Comparison of ENCODE assay signal across 8 cellular contexts in genomic region chr17:1484586-1485310, GRCh38. TPM values are rescaled to one million over a fixed set of nuclear protein-coding genes. Genes with fewer than 3 reads are reported as not detected.
DNase-seq lines count a peak whose midpoint lies in the region; ATAC-seq, FAIRE-seq and TF ChIP-seq lines count a peak whose summit lies in the region.

No MANE protein-coding gene starts in this region.

- FAIRE-seq in HTR-8/SVneo (lab: Jason Lieb, UNC), result peak; percentile 63

- no peaks in the 10 kb centered on the region for H3K9me3 ChIP-seq in SK-N-SH
- H3K9me3 ChIP-seq in breast epithelium, result no peaks in the 10 kb centered on the region
- no peaks in the 10 kb centered on the region for H3K9me3 ChIP-seq in stomach

- no peak; the same call in 1 of the 2 replicates for TF ChIP-seq CTCF in BJ (IDR thresholded peaks at IDR 0.05; ENCODE audit: insufficient read depth, low read depth, low read length)
- no peak; the same call in 1 of the 2 replicates for TF ChIP-seq CTCF in SK-N-SH (IDR thresholded peaks at IDR 0.05)
- TF ChIP-seq CTCF in breast epithelium (IDR thresholded peaks at IDR 0.05), result peak in 1 of 3 donors; percentile 28
- no peak for TF ChIP-seq CTCF in stomach (IDR thresholded peaks at IDR 0.05)

- H3K79me2 ChIP-seq in SK-N-SH (ENCODE audit: insufficient read depth), result peaks cover 65% of the 10 kb centered on the region

- no peaks in the 10 kb centered on the region for H3K27me3 ChIP-seq in BJ (ENCODE audit: control insufficient read depth, insufficient read depth, low read length)
- no peaks in the 10 kb centered on the region for H3K27me3 ChIP-seq in SK-N-SH (ENCODE audit: insufficient read depth)
- no peaks in the 10 kb centered on the region for H3K27me3 ChIP-seq in breast epithelium
- peaks cover 0 to 6% (median 0%) of the 10 kb centered on the region in 3 donors for H3K27me3 ChIP-seq in stomach

- H2AFZ ChIP-seq in SK-N-SH (ENCODE audit: low read depth), result no peak overlapping the region

- WGBS in SK-N-SH (ENCODE audit: low lambda C conversion rate), result 48% methylated on average over 11 of the region's 11 CpGs
- WGBS in stomach, 5 donors, result 5 to 16% (median 7%) methylated on average over 5 to 11 of the region's 11 CpGs

- H3K4me1 ChIP-seq in SK-N-SH (ENCODE audit: control insufficient read depth in 1 of 2, insufficient read depth in 2 of 2, low read depth in 1 of 2, low read length in 1 of 2) (peaks cover 16 to 20% of the 10 kb centered on the region in 2 experiments; a peak in 2 of 4 replicates), breast epithelium (peaks cover 10 to 11% of the 10 kb centered on the region in 2 donors), stomach (peaks cover 55 to 83% (median 70%) of the 10 kb centered on the region in 4 donors)

- H3F3A ChIP-seq in SK-N-SH (replicated peaks; ENCODE audit: insufficient read depth), result peaks cover 15% of the 10 kb centered on the region

- H3K4me2 ChIP-seq in SK-N-SH, result peak overlapping the region; percentile 95

- CTCF ChIA-PET in BJ (lab: Yijun Ruan, JAX) (interaction anchor here (0.6 to 1.2 kb wide), 4 partner anchors 26 to 216 kb away, joined by 3 to 5 read pairs (median 4); no protein-coding TSS in a partner anchor), SK-N-SH (lab: Yijun Ruan, JAX) (interaction anchor here (1.1 to 1.4 kb wide), 2 partner anchors 31 to 89 kb away, joined by 3 to 4 read pairs; partner anchors contain the start of gene INPP5K)

- intact Hi-C loops in breast epithelium (cut with DNase I; ENCODE audit: low total_unique reads), result no loop called here
- intact Hi-C loops in stomach (cut with DNase I; ENCODE audit: low total_unique reads), result no loop called here

- peak overlapping the region; percentile 88 for H3K9ac ChIP-seq in SK-N-SH

- in situ Hi-C loops in GM18951 (cut with MboI; ENCODE audit: low sequenced_read_pairs, unreplicated experiment), result no loop called here

- peak overlapping the region; percentile 61 to 66; a peak in 3 of 4 replicates for H3K27ac ChIP-seq in SK-N-SH (ENCODE audit: low read depth in 2 of 2, low read length in 1 of 2)
- peak overlapping the region; percentile 96 to 97 for H3K27ac ChIP-seq in breast epithelium
- peak overlapping the region; percentile 96 to 99 (median 98) for H3K27ac ChIP-seq in stomach

- POLR2A ChIA-PET in BJ (lab: Charles Lee) (no interaction called here), SK-N-SH (lab: Yijun Ruan, JAX) (no interaction called here)

- TF ChIP-seq POLR2A in GM18951 (IDR thresholded peaks at IDR 0.05; ENCODE audit: extremely low read depth, insufficient read depth, insufficient read length), result peak; percentile 24
- no peak for TF ChIP-seq POLR2A in breast epithelium (IDR thresholded peaks at IDR 0.05)
- TF ChIP-seq POLR2A in stomach (IDR thresholded peaks at IDR 0.05), result no peak

- H4K20me1 ChIP-seq in SK-N-SH (ENCODE audit: insufficient read depth), result no peaks in the 10 kb centered on the region

- no peak for TF ChIP-seq RAD21 in SK-N-SH (IDR thresholded peaks at IDR 0.05; ENCODE audit: low read length)

- H3K36me3 ChIP-seq in BJ (ENCODE audit: control insufficient read depth, insufficient read depth, low read length), result peaks cover 23% of the 10 kb centered on the region
- H3K36me3 ChIP-seq in SK-N-SH (replicated peaks in 1 of 2; ENCODE audit: control insufficient read depth in 1 of 2, insufficient read depth in 2 of 2, low read length in 1 of 2), result peaks cover 25% of the 10 kb centered on the region in 2 experiments
- H3K36me3 ChIP-seq in breast epithelium, result no peaks in the 10 kb centered on the region
- H3K36me3 ChIP-seq in stomach, result peaks cover 24 to 44% (median 42%) of the 10 kb centered on the region in 4 donors

- peak; percentile 38 for ATAC-seq in left lobe of liver

- H3K4me3 ChIP-seq in BJ (ENCODE audit: low read depth, low read length), result peak overlapping the region; percentile 69
- peak overlapping the region; percentile 63 to 71 for H3K4me3 ChIP-seq in SK-N-SH (ENCODE audit: low read depth in 2 of 2, low read length in 1 of 2)
- H3K4me3 ChIP-seq in breast epithelium, result peak overlapping the region; percentile 72 to 89 (median 75)
- H3K4me3 ChIP-seq in stomach, result peak overlapping the region; percentile 68 to 81 (median 76)

- H3K9me2 ChIP-seq in SK-N-SH, result no peaks in the 10 kb centered on the region

- DNase-seq in BJ (ENCODE audit: low read depth) (no peak), HTR-8/SVneo (ENCODE audit: insufficient read length, low spot score) (peak; percentile 56), SK-N-SH (peak; percentile 74), breast epithelium (ENCODE audit: low spot score in 2 of 2) (peak in 1 of 2 donors; percentile 66), left lobe of liver (ENCODE audit: low spot score) (no peak), stomach (peak; percentile 69), cortex of kidney (lab: John Stamatoyannopoulos, UW) (no peak)

- TF ChIP-seq EP300 in SK-N-SH (IDR thresholded peaks at IDR 0.05; ENCODE audit: borderline replicate concordance in 1 of 2, low read depth in 1 of 2, low read length in 1 of 2) (no peak), stomach (IDR thresholded peaks at IDR 0.05) (no peak)

TF ChIP-seq in SK-N-SH, 30 proteins besides CTCF, POLR2A, EP300 and RAD21:
- 0 out of 2 replicates have a peak, but pooled peaks have one; percentile 17 for TF ChIP-seq SIN3A (IDR thresholded peaks at IDR 0.05; ENCODE audit: borderline replicate concordance, low read depth, low read length)
- TF ChIP-seq RFX5 (IDR thresholded peaks at IDR 0.05; ENCODE audit: low read length), result no peak
- no peak for TF ChIP-seq GABPA (IDR thresholded peaks at IDR 0.05; ENCODE audit: low read depth)

RNA-seq across cellular contexts. Expression of gene MYO1C, which starts 7.7 kb away (rescaled TPM):
- 211 and 321 TPM in 2 replicates for polyA plus RNA-seq in BJ (2011; rRNA removed)
- 436 and 556 TPM in 2 replicates for polyA minus RNA-seq in BJ (2011; rRNA and poly(A)+ RNA removed)
- polyA plus RNA-seq in SK-N-SH (2012; rRNA removed), result 98.0 and 102 TPM in 2 replicates
- polyA plus RNA-seq in SK-N-SH (2012; cell fraction: cytosol; rRNA removed), result 44.7 and 60.5 TPM in 2 replicates
- polyA plus RNA-seq in SK-N-SH (2012; cell fraction: nucleus; rRNA removed), result 250 and 284 TPM in 2 replicates
- total RNA-seq in breast epithelium, result 100 to 1,000 TPM in 2 of 3 donors, 10 to 100 TPM in 1; 99.5 to 235 (median 137) TPM
- total RNA-seq in left lobe of liver, result 62.5 TPM
- total RNA-seq in stomach, result 100 to 1,000 TPM in 3 of 5 donors, 10 to 100 TPM in 2; 74.2 to 158 (median 107) TPM
- polyA plus RNA-seq in stomach, result 10 to 100 TPM; 45.2 to 61.3 (median 54.4) TPM

RNA-seq across cellular contexts. Expression of gene CRK, which starts 28.7 kb away (rescaled TPM):
- polyA plus RNA-seq in BJ (2011; rRNA removed), result 53.8 and 86.5 TPM in 2 replicates
- 40.6 and 45.4 TPM in 2 replicates for polyA minus RNA-seq in BJ (2011; rRNA and poly(A)+ RNA removed)
- 50.7 and 63.5 TPM in 2 replicates for polyA plus RNA-seq in SK-N-SH (2012; rRNA removed)
- 73.3 and 80.8 TPM in 2 replicates for polyA plus RNA-seq in SK-N-SH (2012; cell fraction: cytosol; rRNA removed)
- polyA plus RNA-seq in SK-N-SH (2012; cell fraction: nucleus; rRNA removed), result 22.6 and 29.4 TPM in 2 replicates
- 10 to 100 TPM; 73.7 to 84.5 (median 76.8) TPM for total RNA-seq in breast epithelium
- total RNA-seq in left lobe of liver, result 33.7 TPM
- 10 to 100 TPM; 18.2 to 87.5 (median 53.5) TPM for total RNA-seq in stomach
- polyA plus RNA-seq in stomach, result 10 to 100 TPM; 18.0 to 40.5 (median 32.9) TPM

RNA-seq across cellular contexts. Expression of gene INPP5K, which starts 31.7 kb away (rescaled TPM):
- polyA plus RNA-seq in BJ (2011; rRNA removed) (43.9 and 45.3 TPM in 2 replicates), SK-N-SH (2012; rRNA removed) (26.2 and 28.6 TPM in 2 replicates), stomach (10 to 100 TPM; 22.9 to 27.1 (median 26.6) TPM)
- 42.5 and 50.9 TPM in 2 replicates for polyA minus RNA-seq in BJ (2011; rRNA and poly(A)+ RNA removed)
- 15.2 and 21.1 TPM in 2 replicates for polyA plus RNA-seq in SK-N-SH (2012; cell fraction: cytosol; rRNA removed)
- 55.3 and 72.1 TPM in 2 replicates for polyA plus RNA-seq in SK-N-SH (2012; cell fraction: nucleus; rRNA removed)
- total RNA-seq in breast epithelium (100 to 1,000 TPM in 1 of 3 donors, 10 to 100 TPM in 2; 75.2 to 177 (median 88.8) TPM), left lobe of liver (11.9 TPM), stomach (10 to 100 TPM; 38.0 to 97.6 (median 93.4) TPM)

Comparison
In these comparisons a context has a peak if more than half of its experiments do, and no peak if none do; other contexts are left out.
1. DNase-seq: peak in HTR-8/SVneo (single experiment), SK-N-SH (single experiment) and stomach (single experiment); none in BJ (single experiment), left lobe of liver (single experiment) and cortex of kidney (single experiment).
2. Peak in every context shown above with its lines, with median percentiles within 50 percentile points of each other: H3K4me3 ChIP-seq and H3K27ac ChIP-seq.